9 cellular contexts compared by ENCODE assay signal in the genomic region with DNA sequence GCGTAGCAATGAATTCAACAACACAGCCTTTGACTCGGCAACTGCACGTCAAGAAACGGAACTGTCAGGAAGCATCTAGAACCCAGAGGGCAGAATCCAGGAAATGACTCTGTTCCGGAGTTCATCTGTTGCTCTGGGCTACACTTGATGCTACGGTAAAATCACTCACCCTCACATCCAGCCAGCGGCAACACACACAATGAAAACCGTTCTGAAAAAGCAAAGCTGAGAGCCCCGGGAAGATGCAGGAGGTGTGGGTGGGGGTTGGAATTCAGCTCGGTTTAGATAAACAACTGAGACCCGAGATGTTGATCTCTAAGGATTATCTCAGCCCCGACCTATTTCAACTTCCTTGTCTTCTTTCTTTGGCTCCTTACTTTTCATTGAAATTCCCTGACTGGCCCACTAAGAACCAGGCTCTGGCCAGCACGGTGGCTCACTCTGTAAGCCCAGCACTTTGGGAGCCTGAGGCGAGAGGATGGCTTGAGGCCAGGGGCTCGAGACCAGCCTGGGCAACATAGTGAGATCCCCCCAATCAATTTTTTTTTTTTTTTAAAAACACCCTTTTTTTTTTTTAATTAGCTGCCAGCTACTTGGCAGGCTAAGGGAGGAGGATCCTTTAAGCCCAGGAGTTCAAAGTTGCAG. TPM values are rescaled to one million over a fixed set of nuclear protein-coding genes. Genes with fewer than 3 reads are reported as not detected.
DNase-seq lines count a peak whose midpoint lies in the region; ATAC-seq and TF ChIP-seq lines count a peak whose summit lies in the region.
"Had no signal": no experiment of that assay in that cellular context is flagged by ENCODE, and none has a peak within 500 bp of the region (broad histone marks: within the 10 kb centered on the region; RNA-seq: fewer than 3 reads in every experiment).

No MANE protein-coding gene starts in this region.

- H3K4me1 Mint-ChIP-seq in activated CD4-positive, alpha-beta T cell treated with anti-CD3 and anti-CD28 coated beads, Interleukin-2, amount 10 ng/mL, durations not matched to agents 24 days and 14 days: peaks cover 17% of the 10 kb centered on the region
- H3K4me1 Mint-ChIP-seq in neural progenitor cell: peaks cover 33% of the 10 kb centered on the region

- no peak overlapping the region for H3K27ac ChIP-seq in neural progenitor cell
- H3K27ac ChIP-seq: epithelial cell of prostate had no signal

- no peaks in the 10 kb centered on the region for H4K20me1 ChIP-seq in neural progenitor cell (ENCODE audit: low read depth)

- H3K27me3 Mint-ChIP-seq in activated CD4-positive, alpha-beta T cell treated with anti-CD3 and anti-CD28 coated beads, Interleukin-2, amount 10 ng/mL, durations not matched to agents 24 days and 14 days: peaks cover 12% of the 10 kb centered on the region
- peaks cover 7% of the 10 kb centered on the region for H3K27me3 Mint-ChIP-seq in neural progenitor cell (ENCODE audit: insufficient read depth, low read depth)

- H3K36me3 ChIP-seq in endocrine pancreas (ENCODE audit: control insufficient read depth, insufficient read depth, low read length) (no peaks in the 10 kb centered on the region), neural progenitor cell (no peaks in the 10 kb centered on the region)

- intact Hi-C loops in activated CD4-positive, alpha-beta T cell treated with anti-CD3 and anti-CD28 coated beads, Interleukin-2, amount 10 ng/mL, durations not matched to agents 24 days and 14 days (cut with micrococcal nuclease): no loop called here

- TF ChIP-seq CTCF in neural progenitor cell (IDR thresholded peaks at IDR 0.05): no peak

- H3K4me1 ChIP-seq in endocrine pancreas (ENCODE audit: control insufficient read depth, insufficient read depth, low read length) (no peaks in the 10 kb centered on the region), neural progenitor cell (peaks cover 25% of the 10 kb centered on the region)

- H3K9ac ChIP-seq in endocrine pancreas (ENCODE audit: control insufficient read depth, insufficient read depth, low read length) (peak overlapping the region; percentile 4), neural progenitor cell (no peak overlapping the region)

- H3K27me3 ChIP-seq in endocrine pancreas (ENCODE audit: control insufficient read depth, insufficient read depth, low read length) (no peaks in the 10 kb centered on the region), neural progenitor cell (no peaks in the 10 kb centered on the region)

- peak overlapping the region; percentile 28 for H3K4me2 ChIP-seq in neural progenitor cell

- H3K9me3 ChIP-seq in endocrine pancreas (ENCODE audit: control insufficient read depth, low read length): no peaks in the 10 kb centered on the region
- H3K9me3 ChIP-seq in neural progenitor cell (ENCODE audit: low read depth): no peaks in the 10 kb centered on the region

- ATAC-seq in HG03469 (IDR thresholded peaks at IDR 0.05; ENCODE audit: unreplicated experiment): peak; percentile 70
- no peak for ATAC-seq in HG02885 (IDR thresholded peaks at IDR 0.05; ENCODE audit: poor library complexity, unreplicated experiment)
- ATAC-seq in GM18909 (IDR thresholded peaks at IDR 0.05; ENCODE audit: poor library complexity, unreplicated experiment): no peak

- DNase-seq in CD1c-positive myeloid dendritic cell (ENCODE audit: extremely low spot score): peak; percentile 63
- DNase-seq in activated CD4-positive, alpha-beta T cell treated with anti-CD3 and anti-CD28 coated beads, Interleukin-2, amount 10 ng/mL, durations not matched to agents 24 days and 14 days: peak; percentile 89
- DNase-seq in neural progenitor cell (ENCODE audit: low spot score): peak; percentile 44
- no peak for DNase-seq in NCI-H69 (lab: John Stamatoyannopoulos, UW)

- peak overlapping the region; percentile 71 for H3K4me3 Mint-ChIP-seq in activated CD4-positive, alpha-beta T cell treated with anti-CD3 and anti-CD28 coated beads, Interleukin-2, amount 10 ng/mL, durations not matched to agents 24 days and 14 days
- H3K4me3 Mint-ChIP-seq in neural progenitor cell: no peak overlapping the region

- H3K79me2 ChIP-seq in neural progenitor cell (ENCODE audit: low read depth): no peaks in the 10 kb centered on the region

- H3K4me3 ChIP-seq in endocrine pancreas (ENCODE audit: control insufficient read depth, insufficient read depth, low read length) (no peak overlapping the region), neural progenitor cell (no peak overlapping the region)

- peak overlapping the region; percentile 93 for H3K27ac Mint-ChIP-seq in activated CD4-positive, alpha-beta T cell treated with anti-CD3 and anti-CD28 coated beads, Interleukin-2, amount 10 ng/mL, durations not matched to agents 24 days and 14 days
- peak overlapping the region; percentile 43 for H3K27ac Mint-ChIP-seq in neural progenitor cell

- no peaks in the 10 kb centered on the region for H3K36me3 Mint-ChIP-seq in activated CD4-positive, alpha-beta T cell treated with anti-CD3 and anti-CD28 coated beads, Interleukin-2, amount 10 ng/mL, durations not matched to agents 24 days and 14 days (ENCODE audit: low read depth)
- no peaks in the 10 kb centered on the region for H3K36me3 Mint-ChIP-seq in neural progenitor cell

- H2AFZ ChIP-seq in neural progenitor cell (replicated peaks): peak overlapping the region; percentile 65

- no peaks in the 10 kb centered on the region for H3K9me3 Mint-ChIP-seq in activated CD4-positive, alpha-beta T cell treated with anti-CD3 and anti-CD28 coated beads, Interleukin-2, amount 10 ng/mL, durations not matched to agents 24 days and 14 days
- peaks cover 16% of the 10 kb centered on the region for H3K9me3 Mint-ChIP-seq in neural progenitor cell

- H3F3A ChIP-seq in neural progenitor cell (ENCODE audit: low read depth): peaks cover 16% of the 10 kb centered on the region

RNA-seq across cellular contexts. Expression of a gene that starts 13.3 kb away (rescaled TPM):
- total RNA-seq in activated CD4-positive, alpha-beta T cell treated with anti-CD3 and anti-CD28 coated beads, Interleukin-2, amount 10 ng/mL, durations not matched to agents 24 days and 14 days: 0.26 TPM in 1 of 2 replicates, not detected in the other
- 0.43 TPM in 1 of 2 replicates, not detected in the other for total RNA-seq in neural progenitor cell (ENCODE audit: low replicate concordance)

RNA-seq across cellular contexts. Expression of a gene that starts 23.5 kb away (rescaled TPM):
- total RNA-seq in activated CD4-positive, alpha-beta T cell treated with anti-CD3 and anti-CD28 coated beads, Interleukin-2, amount 10 ng/mL, durations not matched to agents 24 days and 14 days: 210 and 216 TPM in 2 replicates
- 18.9 and 40.7 TPM in 2 replicates for total RNA-seq in neural progenitor cell (ENCODE audit: low replicate concordance)

RNA-seq across cellular contexts. Expression of a gene that starts 37.5 kb away (rescaled TPM):
- total RNA-seq in activated CD4-positive, alpha-beta T cell treated with anti-CD3 and anti-CD28 coated beads, Interleukin-2, amount 10 ng/mL, durations not matched to agents 24 days and 14 days: not detected in 2 replicates
- not detected in 2 replicates for total RNA-seq in neural progenitor cell (ENCODE audit: low replicate concordance)
